Comparison of ENCODE assay signal across 28 cellular contexts in the genomic region with DNA sequence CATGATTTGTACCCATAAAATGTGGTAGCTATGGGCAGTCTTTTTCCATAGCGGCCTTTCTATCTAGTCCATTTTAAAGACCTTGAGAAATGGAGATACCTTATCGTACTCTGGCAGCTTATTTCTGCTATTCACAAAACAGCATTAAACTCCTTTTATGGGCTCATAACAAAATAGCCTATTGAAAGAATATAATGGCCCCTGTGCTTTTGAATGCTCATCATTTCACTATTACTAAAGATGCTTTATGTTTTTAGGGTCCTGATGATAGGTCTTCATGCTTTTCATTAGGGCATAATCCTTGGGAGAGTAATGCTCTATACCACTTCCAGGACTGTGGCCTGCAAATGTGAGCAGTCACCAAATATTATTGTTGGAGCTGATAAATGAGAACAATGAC.
"Had no signal": no experiment of that assay in that cellular context is flagged by ENCODE, and none has a peak within 500 bp of the region (broad histone marks: within the 10 kb centered on the region; RNA-seq: fewer than 3 reads in every experiment).

No MANE protein-coding gene starts in this region.

- H3K36me3 Mint-ChIP-seq: stimulated activated effector memory CD8-positive, alpha-beta T cell treated with anti-CD3 and anti-CD28 coated beads, Interleukin-12 subunit alpha, Interleukin-12 subunit beta, amount 100 ng/mL, for 72 hours; stimulated activated memory B cell treated with anti-CD40 and anti-IgM and Interleukin-4, amounts not matched to agents 10 μg/mL and 1 μg/mL and 100 μg/mL, for 72 hours; stimulated activated naive B cell treated with anti-CD40 and anti-IgM and Interleukin-4, amounts not matched to agents 10 μg/mL and 1 μg/mL and 100 μg/mL, for 72 hours had no signal

- H3K27ac Mint-ChIP-seq: stimulated activated effector memory CD8-positive, alpha-beta T cell treated with anti-CD3 and anti-CD28 coated beads, Interleukin-12 subunit alpha, Interleukin-12 subunit beta, amount 100 ng/mL, for 72 hours; stimulated activated memory B cell treated with anti-CD40 and anti-IgM and Interleukin-4, amounts not matched to agents 10 μg/mL and 1 μg/mL and 100 μg/mL, for 72 hours; stimulated activated naive B cell treated with anti-CD40 and anti-IgM and Interleukin-4, amounts not matched to agents 10 μg/mL and 1 μg/mL and 100 μg/mL, for 72 hours; stimulated activated naive CD8-positive, alpha-beta T cell treated with anti-CD3 and anti-CD28 coated beads, Interleukin-15, amount 100 ng/mL, for 72 hours; stimulated activated naive CD8-positive, alpha-beta T cell treated with anti-CD3 and anti-CD28 coated beads, Interleukin-15, Interleukin-2, amounts not matched to agents 100 ng/mL and 50 ng/mL, for 24 hours; type B pancreatic cell had no signal

- H3K9me3 Mint-ChIP-seq: stimulated activated memory B cell treated with anti-CD40 and anti-IgM and Interleukin-4, amounts not matched to agents 10 μg/mL and 1 μg/mL and 100 μg/mL, for 72 hours; stimulated activated naive B cell treated with anti-CD40 and anti-IgM and Interleukin-4, amounts not matched to agents 10 μg/mL and 1 μg/mL and 100 μg/mL, for 72 hours had no signal

- ATAC-seq: stimulated activated effector memory CD8-positive, alpha-beta T cell treated with anti-CD3 and anti-CD28 coated beads, Interleukin-12 subunit alpha, Interleukin-12 subunit beta, amount 100 ng/mL, for 72 hours; stimulated activated memory B cell treated with anti-CD40 and anti-IgM and Interleukin-4, amounts not matched to agents 10 μg/mL and 1 μg/mL and 100 μg/mL, for 72 hours; stimulated activated naive B cell treated with anti-CD40 and anti-IgM and Interleukin-4, amounts not matched to agents 10 μg/mL and 1 μg/mL and 100 μg/mL, for 72 hours; stimulated activated naive CD8-positive, alpha-beta T cell treated with anti-CD3 and anti-CD28 coated beads, Interleukin-15, amount 100 ng/mL, for 72 hours; stimulated activated naive CD8-positive, alpha-beta T cell treated with anti-CD3 and anti-CD28 coated beads, Interleukin-15, Interleukin-2, amounts not matched to agents 100 U/mL and 50 U/mL, for 24 hours; upper lobe of right lung had no signal

- H3K4me3 ChIP-seq: stomach, suprapubic skin, testis, thoracic aorta, thyroid gland, tibial artery, tibial nerve, transverse colon, upper lobe of left lung, upper lobe of right lung, uterus, vagina had no signal

- H3K4me1 ChIP-seq: stomach, suprapubic skin, testis, thyroid gland, tibial artery, tibial nerve, transverse colon, upper lobe of left lung, upper lobe of right lung, uterus, vagina had no signal

- H3K9me3 ChIP-seq: suprapubic skin, testis, thoracic aorta, thyroid gland, transverse colon, upper lobe of left lung, upper lobe of right lung, uterus, vagina had no signal

- H3K27me3 ChIP-seq: stomach, suprapubic skin, testis, thyroid gland, tibial artery, tibial nerve, transverse colon, upper lobe of left lung, upper lobe of right lung, uterus, vagina had no signal

- H3K27me3 Mint-ChIP-seq: stimulated activated memory B cell treated with anti-CD40 and anti-IgM and Interleukin-4, amounts not matched to agents 10 μg/mL and 1 μg/mL and 100 μg/mL, for 72 hours had no signal

- H3K4me1 Mint-ChIP-seq: stimulated activated effector memory CD8-positive, alpha-beta T cell treated with anti-CD3 and anti-CD28 coated beads, Interleukin-12 subunit alpha, Interleukin-12 subunit beta, amount 100 ng/mL, for 72 hours; stimulated activated memory B cell treated with anti-CD40 and anti-IgM and Interleukin-4, amounts not matched to agents 10 μg/mL and 1 μg/mL and 100 μg/mL, for 72 hours; stimulated activated naive CD8-positive, alpha-beta T cell treated with anti-CD3 and anti-CD28 coated beads, Interleukin-15, amount 100 ng/mL, for 72 hours had no signal

- H3K4me3 Mint-ChIP-seq: stimulated activated effector memory CD8-positive, alpha-beta T cell treated with anti-CD3 and anti-CD28 coated beads, Interleukin-12 subunit alpha, Interleukin-12 subunit beta, amount 100 ng/mL, for 72 hours; stimulated activated memory B cell treated with anti-CD40 and anti-IgM and Interleukin-4, amounts not matched to agents 10 μg/mL and 1 μg/mL and 100 μg/mL, for 72 hours; stimulated activated naive B cell treated with anti-CD40 and anti-IgM and Interleukin-4, amounts not matched to agents 10 μg/mL and 1 μg/mL and 100 μg/mL, for 72 hours; stimulated activated naive CD8-positive, alpha-beta T cell treated with anti-CD3 and anti-CD28 coated beads, Interleukin-15, amount 100 ng/mL, for 72 hours; stimulated activated naive CD8-positive, alpha-beta T cell treated with anti-CD3 and anti-CD28 coated beads, Interleukin-15, Interleukin-2, amounts not matched to agents 100 ng/mL and 50 ng/mL, for 24 hours; type B pancreatic cell had no signal

- H3K36me3 ChIP-seq: stomach, suprapubic skin, thoracic aorta, thyroid gland, tibial artery, tibial nerve, transverse colon, upper lobe of left lung, upper lobe of right lung, uterus, vagina had no signal

- DNase-seq: stimulated activated CD4-positive, alpha-beta T cell treated with anti-CD3 and anti-CD28 coated beads, Interleukin-2, amount 100 ng/mL, for 48 hours; stimulated activated CD4-positive, alpha-beta T cell treated with anti-CD3 and anti-CD28 coated beads, Interleukin-4, amount 100 ng/mL, for 1 hour; stimulated activated CD4-positive, alpha-beta T cell treated with anti-CD3 and anti-CD28 coated beads, Interleukin-4, amount 100 ng/mL, for 24 hours; stimulated activated CD4-positive, alpha-beta T cell treated with anti-CD3 and anti-CD28 coated beads, Interleukin-4, amount 100 ng/mL, for 4 hours; stimulated activated CD8-positive, alpha-beta memory T cell treated with anti-CD3 and anti-CD28 coated beads, Interleukin-4, amount 100 ng/mL, for 48 hours; stimulated activated naive B cell treated with anti-CD40 and anti-IgM and Interleukin-4, amounts not matched to agents 10 μg/mL and 1 μg/mL and 100 μg/mL, for 72 hours; stimulated activated naive CD4-positive, alpha-beta T cell; stimulated activated naive CD4-positive, alpha-beta T cell treated with Interleukin-2 at 50 U/mL for 16 hours; stimulated activated naive CD8-positive, alpha-beta T cell treated with anti-CD3 and anti-CD28 coated beads, Interleukin-15, amount 100 ng/mL, for 72 hours; stimulated activated naive CD8-positive, alpha-beta T cell treated with anti-CD3 and anti-CD28 coated beads, Interleukin-15, Interleukin-2, amounts not matched to agents 100 U/mL and 50 U/mL, for 24 hours; stomach; substantia nigra; testis; thyroid gland; tibial artery; transverse colon; trophoblast cell; upper lobe of left lung; upper lobe of right lung; uterus had no signal
